27 cellular contexts compared by ENCODE assay signal in genomic region chr11:105713106-105713505, GRCh38.
"Had no signal": no experiment of that assay in that cellular context is flagged by ENCODE, and none has a peak within 500 bp of the region (broad histone marks: within the 10 kb centered on the region; RNA-seq: fewer than 3 reads in every experiment).

No MANE protein-coding gene starts in this region.

- H3K27ac ChIP-seq: HL-60, KMS-11, PC-9, Peyer's patch, RWPE1 had no signal

- DNase-seq: Kasumi-1; MV-4-11; NCI-H1048; NCI-H1105; NCI-H1417; NCI-H1436 treated with DMSO at 0.1 percent for 48 hours; NCI-H1694; NCI-H187 treated with DMSO at 0.1 percent for 48 hours; NCI-H2029 treated with DMSO at 0.1 percent for 48 hours; NCI-H2107; NCI-H2227 treated with DMSO at 0.1 percent for 48 hours; NCI-H524; NCI-H526 treated with DMSO at 0.1 percent for 48 hours; NCI-H774; NK-92 treated with Interleukin-12 subunit alpha and Interleukin-12 subunit beta, amount 100 ng/mL, for 24 hours; OCI-M1; PC-9; Peyer's patch; SHP77; SK-N-SH; SW 1271; T-cell had no signal

- H3K27me3 Mint-ChIP-seq: T-cell had no signal

- H3K27ac Mint-ChIP-seq: IgD-negative memory B cell, T-cell had no signal

- H3K36me3 ChIP-seq: Peyer's patch had no signal

- ATAC-seq: K562, T-cell had no signal

- H3K9me3 ChIP-seq: Peyer's patch, SK-N-SH had no signal

- H2AFZ ChIP-seq: PC-9 had no signal

- H3K4me1 Mint-ChIP-seq: IgD-negative memory B cell, T-cell had no signal

- H3K4me3 ChIP-seq: K562, PC-9, Peyer's patch had no signal

- H3K36me3 Mint-ChIP-seq: IgD-negative memory B cell, T-cell had no signal

- H3K4me1 ChIP-seq: Peyer's patch had no signal

- H3K27me3 ChIP-seq: Peyer's patch had no signal

- H3K4me2 ChIP-seq: KMS-11, PC-9, SK-N-SH had no signal

- H3K4me3 Mint-ChIP-seq: IgD-negative memory B cell, T-cell had no signal

- H3K9ac ChIP-seq: KMS-11, SK-N-SH had no signal

- H3K9me2 ChIP-seq: SK-N-SH had no signal

- H3K9me3 Mint-ChIP-seq: IgD-negative memory B cell, T-cell had no signal
